Comparison of ENCODE assay signal across 12 cellular contexts in genomic region chr1:145916745-145917144, GRCh38. TPM values are rescaled to one million over a fixed set of nuclear protein-coding genes. Genes with fewer than 3 reads are reported as not detected.
A peak's percentile ranks its signal among the peaks of the same experiment; 100 is the strongest.
DNase-seq lines count a peak whose midpoint lies in the region; ATAC-seq and TF ChIP-seq lines count a peak whose summit lies in the region.
"Had no signal": no experiment of that assay in that cellular context is flagged by ENCODE, and none has a peak within 500 bp of the region (broad histone marks: within the 10 kb centered on the region; RNA-seq: fewer than 3 reads in every experiment).

No MANE protein-coding gene starts in this region.

- ATAC-seq in activated T-cell treated with anti-CD3 and anti-CD28 coated beads, Interleukin-2, amount 50 U/mL, for 4 hours = no peak
- no peak for ATAC-seq in RWPE2 (ENCODE audit: low read depth)
- ATAC-seq: activated CD4-positive, CD25-positive, alpha-beta regulatory T cell treated with anti-CD3 and anti-CD28 coated beads, Interleukin-2, amount 50 U/mL, for 24 hours had no signal

- H3K4me3 ChIP-seq in RWPE2 (ENCODE audit: severe bottlenecking) = no peak overlapping the region

- no peaks in the 10 kb centered on the region for H3K27me3 Mint-ChIP-seq in activated T-cell treated with anti-CD3 and anti-CD28 coated beads, Interleukin-2, amount 50 U/mL, for 4 hours (ENCODE audit: low read depth)
- peaks cover 2% of the 10 kb centered on the region for H3K27me3 Mint-ChIP-seq in endothelial cell (ENCODE audit: unreplicated experiment)

- no peaks in the 10 kb centered on the region for H3K9me3 ChIP-seq in RWPE2 (ENCODE audit: severe bottlenecking)

- no peaks in the 10 kb centered on the region for H3K4me1 ChIP-seq in RWPE2 (ENCODE audit: insufficient read depth, poor library complexity, severe bottlenecking)

- peak overlapping the region; percentile 55 for H3K27ac Mint-ChIP-seq in endothelial cell (ENCODE audit: unreplicated experiment)

- H3K27ac ChIP-seq in RWPE2 (ENCODE audit: poor library complexity, severe bottlenecking) = peak overlapping the region; percentile 63

- H3K4me3 Mint-ChIP-seq in activated T-cell treated with anti-CD3 and anti-CD28 coated beads, Interleukin-2, amount 50 U/mL, for 4 hours = peak overlapping the region; percentile 94
- H3K4me3 Mint-ChIP-seq in endothelial cell (ENCODE audit: unreplicated experiment) = peak overlapping the region; percentile 75

- no peak for TF ChIP-seq CTCF in RWPE2 (IDR thresholded peaks at IDR 0.05; ENCODE audit: poor library complexity, severe bottlenecking)
- TF ChIP-seq CTCF in endothelial cell (IDR thresholded peaks at IDR 0.05; ENCODE audit: unreplicated experiment) = no peak

- H3K9me3 Mint-ChIP-seq in activated T-cell treated with anti-CD3 and anti-CD28 coated beads, Interleukin-2, amount 50 U/mL, for 4 hours = no peaks in the 10 kb centered on the region
- H3K9me3 Mint-ChIP-seq in endothelial cell (ENCODE audit: unreplicated experiment) = no peaks in the 10 kb centered on the region

- H3K27me3 ChIP-seq in RWPE2 (ENCODE audit: insufficient read depth, poor library complexity, severe bottlenecking) = no peaks in the 10 kb centered on the region

- peaks cover 33% of the 10 kb centered on the region for H3K36me3 Mint-ChIP-seq in activated T-cell treated with anti-CD3 and anti-CD28 coated beads, Interleukin-2, amount 50 U/mL, for 4 hours (ENCODE audit: insufficient read depth)
- peaks cover 37% of the 10 kb centered on the region for H3K36me3 Mint-ChIP-seq in endothelial cell (ENCODE audit: low read depth, unreplicated experiment)

- H3K4me1 Mint-ChIP-seq in activated T-cell treated with anti-CD3 and anti-CD28 coated beads, Interleukin-2, amount 50 U/mL, for 4 hours (ENCODE audit: low read depth) = peaks cover 47% of the 10 kb centered on the region
- H3K4me1 Mint-ChIP-seq in endothelial cell (ENCODE audit: unreplicated experiment) = peaks cover 14% of the 10 kb centered on the region

- intact Hi-C loops in head of caudate nucleus (cut with DNase I) = no loop called here

- peaks cover 37% of the 10 kb centered on the region for H3K36me3 ChIP-seq in RWPE2 (ENCODE audit: low read depth)

- no peak for DNase-seq in activated T-cell treated with anti-CD3 and anti-CD28 coated beads, Interleukin-2, amount 50 U/mL, for 4 hours
- no peak for DNase-seq in activated T-cell treated with anti-CD3 and anti-CD28 coated beads for 4 hours
- no peak for DNase-seq in RWPE2 (ENCODE audit: low spot score)
- DNase-seq in endothelial cell (ENCODE audit: low spot score) = no peak
- peak; percentile 29 for DNase-seq in renal cortical epithelial cell (ENCODE audit: low read depth)
- DNase-seq in HuH-7.5 (ENCODE audit: low spot score) = no peak
- DNase-seq in COLO668 (lab: John Stamatoyannopoulos, UW; ENCODE audit: unreplicated experiment) = no peak
- no peak for DNase-seq in head of caudate nucleus
- DNase-seq: NCI-H446 treated with DMSO at 0.1 percent for 48 hours; SHP77; stimulated activated CD4-positive, alpha-beta T cell treated with anti-CD3 and anti-CD28 coated beads, Interleukin-12 subunit alpha, Interleukin-12 subunit beta, amount 100 ng/mL, for 4 hours had no signal

RNA-seq across cellular contexts. Expression of gene PEX11B, which starts 1.8 kb away (rescaled TPM):
- total RNA-seq in activated T-cell treated with anti-CD3 and anti-CD28 coated beads, Interleukin-2, amount 50 U/mL, for 4 hours = 10 to 100 TPM; 26.3 to 28.6 (median 28.0) TPM
- total RNA-seq in endothelial cell (ENCODE audit: unreplicated experiment) (34.0 TPM), renal cortical epithelial cell (39.6 and 40.6 TPM in 2 replicates)

RNA-seq across cellular contexts. Expression of gene ITGA10, which starts 6.9 kb away (rescaled TPM):
- total RNA-seq in activated T-cell treated with anti-CD3 and anti-CD28 coated beads, Interleukin-2, amount 50 U/mL, for 4 hours = 1 to 10 TPM; 1.2 to 1.4 (median 1.2) TPM
- total RNA-seq in endothelial cell (ENCODE audit: unreplicated experiment) (6.1 TPM), renal cortical epithelial cell (under 0.01 and 0.65 TPM in 2 replicates)

RNA-seq across cellular contexts. Expression of gene RBM8A, which starts 10.5 kb away (rescaled TPM):
- 100 to 1,000 TPM; 603 to 609 (median 606) TPM for total RNA-seq in activated T-cell treated with anti-CD3 and anti-CD28 coated beads, Interleukin-2, amount 50 U/mL, for 4 hours
- total RNA-seq in endothelial cell (ENCODE audit: unreplicated experiment) (213 TPM), renal cortical epithelial cell (209 and 238 TPM in 2 replicates)

RNA-seq across cellular contexts. Expression of gene ANKRD35, which starts 31.1 kb away (rescaled TPM):
- under 1 TPM; 0.05 to 0.42 (median 0.10) TPM for total RNA-seq in activated T-cell treated with anti-CD3 and anti-CD28 coated beads, Interleukin-2, amount 50 U/mL, for 4 hours
- not detected for total RNA-seq in endothelial cell (ENCODE audit: unreplicated experiment)
- total RNA-seq in renal cortical epithelial cell = 0.10 TPM in 1 of 2 replicates, not detected in the other

RNA-seq across cellular contexts. Expression of gene LIX1L, which starts 41.1 kb away (rescaled TPM):
- total RNA-seq in activated T-cell treated with anti-CD3 and anti-CD28 coated beads, Interleukin-2, amount 50 U/mL, for 4 hours = 10 to 100 TPM; 40.7 to 43.3 (median 41.9) TPM
- 83.3 TPM for total RNA-seq in endothelial cell (ENCODE audit: unreplicated experiment)
- 15.8 TPM in 2 replicates for total RNA-seq in renal cortical epithelial cell
